In genomic region chr6:68637782-68638181, GRCh38 we compare ENCODE assay signal across 14 cellular contexts. TPM values are rescaled to one million over a fixed set of nuclear protein-coding genes. Genes with fewer than 3 reads are reported as not detected.
"Had no signal": no experiment of that assay in that cellular context is flagged by ENCODE, and none has a peak within 500 bp of the region (broad histone marks: within the 10 kb centered on the region; RNA-seq: fewer than 3 reads in every experiment).

No MANE protein-coding gene starts in this region.

- H3K27me3 ChIP-seq: vagina had no signal

- H3K4me1 ChIP-seq: prostate gland had no signal

- H3K9me3 ChIP-seq: prostate gland, transverse colon, vagina had no signal

- H3K27ac Mint-ChIP-seq: activated CD4-positive, alpha-beta memory T cell treated with anti-CD3 and anti-CD28 coated beads, Interleukin-2, amount 10 ng/mL, durations not matched to agents 7 days and 5 days; activated naive CD4-positive, alpha-beta T cell treated with anti-CD3 and anti-CD28 coated beads for 36 hours; activated naive CD8-positive, alpha-beta T cell treated with anti-CD3 and anti-CD28 coated beads, Interleukin-2, amount 50 U/mL, for 24 hours; activated T-cell treated with anti-CD3 and anti-CD28 coated beads, Interleukin-2, amount 50 U/mL, for 24 hours; memory B cell; naive thymus-derived CD4-positive, alpha-beta T cell; stimulated activated naive CD8-positive, alpha-beta T cell treated with anti-CD3 and anti-CD28 coated beads, Interleukin-15, Interleukin-2, amounts not matched to agents 100 ng/mL and 50 ng/mL, for 24 hours had no signal

- DNase-seq: activated CD4-positive, alpha-beta memory T cell treated with anti-CD3 and anti-CD28 coated beads, Interleukin-2, amount 10 ng/mL, durations not matched to agents 7 days and 5 days; activated CD4-positive, CD25-positive, alpha-beta regulatory T cell; activated T-cell treated with anti-CD3 and anti-CD28 coated beads, Interleukin-2, amount 50 U/mL, for 24 hours; naive thymus-derived CD4-positive, alpha-beta T cell; T1000 had no signal

- H3K4me3 ChIP-seq: prostate gland, transverse colon, vagina had no signal

- H3K27ac ChIP-seq: prostate gland, transverse colon, vagina had no signal

- H3K9me3 Mint-ChIP-seq: activated CD4-positive, alpha-beta memory T cell treated with anti-CD3 and anti-CD28 coated beads, Interleukin-2, amount 10 ng/mL, durations not matched to agents 7 days and 5 days; activated naive CD4-positive, alpha-beta T cell treated with anti-CD3 and anti-CD28 coated beads for 36 hours; activated naive CD8-positive, alpha-beta T cell treated with anti-CD3 and anti-CD28 coated beads, Interleukin-2, amount 50 U/mL, for 24 hours; activated T-cell treated with anti-CD3 and anti-CD28 coated beads, Interleukin-2, amount 50 U/mL, for 24 hours; memory B cell; stimulated activated naive CD8-positive, alpha-beta T cell treated with anti-CD3 and anti-CD28 coated beads, Interleukin-15, Interleukin-2, amounts not matched to agents 100 ng/mL and 50 ng/mL, for 24 hours had no signal

- ATAC-seq: activated naive CD8-positive, alpha-beta T cell treated with anti-CD3 and anti-CD28 coated beads, Interleukin-2, amount 50 U/mL, for 24 hours; naive thymus-derived CD4-positive, alpha-beta T cell; right cardiac atrium had no signal

- H3K36me3 Mint-ChIP-seq: memory B cell had no signal

- H3K36me3 ChIP-seq: prostate gland, transverse colon, vagina had no signal

- H3K4me3 Mint-ChIP-seq: activated CD4-positive, alpha-beta memory T cell treated with anti-CD3 and anti-CD28 coated beads, Interleukin-2, amount 10 ng/mL, durations not matched to agents 7 days and 5 days; activated naive CD4-positive, alpha-beta T cell treated with anti-CD3 and anti-CD28 coated beads for 36 hours; activated naive CD8-positive, alpha-beta T cell treated with anti-CD3 and anti-CD28 coated beads, Interleukin-2, amount 50 U/mL, for 24 hours; activated T-cell treated with anti-CD3 and anti-CD28 coated beads, Interleukin-2, amount 50 U/mL, for 24 hours; memory B cell; stimulated activated naive CD8-positive, alpha-beta T cell treated with anti-CD3 and anti-CD28 coated beads, Interleukin-15, Interleukin-2, amounts not matched to agents 100 ng/mL and 50 ng/mL, for 24 hours had no signal

RNA-seq across cellular contexts. Expression of gene ADGRB3, which starts 2.7 kb away (rescaled TPM):
- total RNA-seq: activated CD4-positive, alpha-beta memory T cell treated with anti-CD3 and anti-CD28 coated beads, Interleukin-2, amount 10 ng/mL, durations not matched to agents 7 days and 5 days; activated naive CD4-positive, alpha-beta T cell treated with anti-CD3 and anti-CD28 coated beads for 36 hours; dermis blood vessel endothelial cell; naive thymus-derived CD4-positive, alpha-beta T cell had no signal
- polyA plus RNA-seq: naive thymus-derived CD4-positive, alpha-beta T cell had no signal
